Comparison of ENCODE assay signal across 12 cellular contexts in genomic region chr19:3123088-3123721, GRCh38.
"Had no signal": no experiment of that assay in that cellular context is flagged by ENCODE, and none has a peak within 500 bp of the region (broad histone marks: within the 10 kb centered on the region; RNA-seq: fewer than 3 reads in every experiment).

No MANE protein-coding gene starts in this region.

- DNase-seq: activated CD4-positive, alpha-beta T cell treated with anti-CD3 and anti-CD28 coated beads, Interleukin-2, amount 50 U/mL, for 4 hours; activated CD4-positive, CD25-positive, alpha-beta regulatory T cell treated with anti-CD3 and anti-CD28 coated beads, Interleukin-2, amount 50 U/mL, for 72 hours; activated CD8-positive, alpha-beta memory T cell treated with anti-CD3 and anti-CD28 coated beads, Interleukin-2, amount 10 ng/mL, durations not matched to agents 7 days and 5 days; activated gamma-delta T cell; activated T-cell treated with anti-CD3 and anti-CD28 coated beads, Interleukin-2, amount 50 U/mL, for 4 hours; foreskin fibroblast; glutamatergic neuron; immature natural killer cell; stimulated activated CD4-positive, alpha-beta T cell treated with anti-CD3 and anti-CD28 coated beads, Interleukin-12 subunit alpha, Interleukin-12 subunit beta, amount 100 ng/mL, for 4 hours; stimulated activated naive CD4-positive, alpha-beta T cell had no signal

- H3K36me3 Mint-ChIP-seq: activated CD8-positive, alpha-beta memory T cell treated with anti-CD3 and anti-CD28 coated beads, Interleukin-2, amount 10 ng/mL, durations not matched to agents 7 days and 5 days; activated naive CD8-positive, alpha-beta T cell; immature natural killer cell had no signal

- H3K9me3 ChIP-seq: esophagus muscularis mucosa had no signal

- H3K27ac Mint-ChIP-seq: activated CD8-positive, alpha-beta memory T cell treated with anti-CD3 and anti-CD28 coated beads, Interleukin-2, amount 10 ng/mL, durations not matched to agents 7 days and 5 days; activated naive CD8-positive, alpha-beta T cell; immature natural killer cell had no signal

- H3K27me3 Mint-ChIP-seq: activated CD8-positive, alpha-beta memory T cell treated with anti-CD3 and anti-CD28 coated beads, Interleukin-2, amount 10 ng/mL, durations not matched to agents 7 days and 5 days; activated naive CD8-positive, alpha-beta T cell had no signal

- H3K4me3 Mint-ChIP-seq: activated CD8-positive, alpha-beta memory T cell treated with anti-CD3 and anti-CD28 coated beads, Interleukin-2, amount 10 ng/mL, durations not matched to agents 7 days and 5 days; activated naive CD8-positive, alpha-beta T cell; activated T-cell treated with anti-CD3 and anti-CD28 coated beads, Interleukin-2, amount 50 U/mL, for 4 hours; immature natural killer cell had no signal

- H3K27me3 ChIP-seq: esophagus muscularis mucosa had no signal

- H3K4me3 ChIP-seq: esophagus muscularis mucosa had no signal

- H3K27ac ChIP-seq: esophagus muscularis mucosa had no signal

- H3K9me3 Mint-ChIP-seq: activated T-cell treated with anti-CD3 and anti-CD28 coated beads, Interleukin-2, amount 50 U/mL, for 4 hours; immature natural killer cell had no signal

- ATAC-seq: activated CD8-positive, alpha-beta memory T cell treated with anti-CD3 and anti-CD28 coated beads, Interleukin-2, amount 10 ng/mL, durations not matched to agents 7 days and 5 days; activated T-cell treated with anti-CD3 and anti-CD28 coated beads, Interleukin-2, amount 50 U/mL, for 4 hours had no signal
